Comparison of ENCODE assay signal across 12 cellular contexts in genomic region chr1:51644533-51645197, GRCh38. TPM values are rescaled to one million over a fixed set of nuclear protein-coding genes. Genes with fewer than 3 reads are reported as not detected.
A peak's percentile ranks its signal among the peaks of the same experiment; 100 is the strongest.
DNase-seq lines count a peak whose midpoint lies in the region; ATAC-seq and TF ChIP-seq lines count a peak whose summit lies in the region.
"Had no signal": no experiment of that assay in that cellular context is flagged by ENCODE, and none has a peak within 500 bp of the region (broad histone marks: within the 10 kb centered on the region; RNA-seq: fewer than 3 reads in every experiment).

No MANE protein-coding gene starts in this region.

- H3K4me1 ChIP-seq in A673 (ENCODE audit: insufficient read depth, low read length, poor library complexity, severe bottlenecking) (peaks cover 43% of the 10 kb centered on the region), HUES48 (ENCODE audit: control insufficient read depth, insufficient read depth, low read length) (peaks cover 29% of the 10 kb centered on the region), mammary epithelial cell (ENCODE audit: insufficient read depth, low read length) (peaks cover 13% of the 10 kb centered on the region), thyroid gland (peaks cover 6 to 10% of the 10 kb centered on the region in 2 donors)

- TF ChIP-seq CTCF in A673 (conservative IDR thresholded peaks at IDR 0.05; ENCODE audit: low read depth, low read length) (no peak), mammary epithelial cell (conservative IDR thresholded peaks at IDR 0.05 in 1 of 2, IDR thresholded peaks at IDR 0.05 in 1 of 2; ENCODE audit: extremely low read depth in 1 of 2, insufficient read depth in 1 of 2, low read depth in 1 of 2, low read length in 2 of 2) (no peak), thyroid gland (IDR thresholded peaks at IDR 0.05) (no peak)

- H4K20me1 ChIP-seq in mammary epithelial cell (ENCODE audit: insufficient read depth, low read length), result no peaks in the 10 kb centered on the region

- in situ Hi-C loops in mammary epithelial cell (cut with MboI; ENCODE audit: low sequenced_read_pairs in 2 of 2), result no loop called here

- peak overlapping the region; percentile 16 for H3K4me2 ChIP-seq in mammary epithelial cell (ENCODE audit: insufficient read depth, low read depth, low read length)

- H3K4me3 ChIP-seq in A673 (ENCODE audit: low read depth, low read length, poor library complexity, severe bottlenecking) (no peak overlapping the region), HUES48 (ENCODE audit: low read depth, low read length) (no peak overlapping the region), mammary epithelial cell (replicated peaks in 1 of 3; ENCODE audit: insufficient read depth in 1 of 3, low read depth in 2 of 3, low read length in 3 of 3) (no peak overlapping the region), thyroid gland (replicated peaks in 1 of 3) (no peak overlapping the region)

- 82% methylated on average over 9 of the region's 10 CpGs for WGBS in mammary epithelial cell (ENCODE audit: low coverage, missing lambda C conversion rate)
- WGBS in thyroid gland, 2 donors, result 78 to 80% methylated on average over 10 of the region's 10 CpGs

- POLR2A ChIA-PET in A673 (lab: Charles Lee; ENCODE audit: low non-redundant PET), result no interaction called here

- no TSS peak for BruUV-seq in A673 (replicated peaks; lab: Mats Ljungman, UMichigan)
- BruUV-seq in mammary epithelial cell (replicated peaks; lab: Mats Ljungman, UMichigan), result no TSS peak

- CTCF ChIA-PET in A673 (lab: Charles Lee), result no interaction called here
- CTCF ChIA-PET in mammary epithelial cell (lab: Charles Lee; ENCODE audit: low non-redundant PET), result no interaction called here

- H3K9me3 ChIP-seq in A673 (ENCODE audit: low read depth, low read length, poor library complexity, severe bottlenecking) (peaks cover 3% of the 10 kb centered on the region), HUES48 (ENCODE audit: control insufficient read depth, insufficient read depth, low read length) (no peaks in the 10 kb centered on the region), mammary epithelial cell (replicated peaks; ENCODE audit: insufficient read depth, low read length) (no peaks in the 10 kb centered on the region), thyroid gland (no peaks in the 10 kb centered on the region)

- H3K27me3 ChIP-seq in A673 (replicated peaks; ENCODE audit: insufficient read depth, low read depth, low read length, poor library complexity) (no peaks in the 10 kb centered on the region), HUES48 (ENCODE audit: control insufficient read depth, insufficient read depth, low read length) (no peaks in the 10 kb centered on the region), mammary epithelial cell (ENCODE audit: insufficient read depth, low read length) (no peaks in the 10 kb centered on the region), thyroid gland (no peaks in the 10 kb centered on the region)

- H3K36me3 ChIP-seq in A673 (ENCODE audit: insufficient read depth, low read length, poor library complexity, severe bottlenecking) (no peaks in the 10 kb centered on the region), HUES48 (ENCODE audit: control insufficient read depth, insufficient read depth, low read length) (no peaks in the 10 kb centered on the region), mammary epithelial cell (ENCODE audit: insufficient read depth, low read length) (no peaks in the 10 kb centered on the region), thyroid gland (no peaks in the 10 kb centered on the region)

- H3K27ac ChIP-seq in A673 (ENCODE audit: low read depth, low read length, poor library complexity, severe bottlenecking), result peak overlapping the region; percentile 31
- peak overlapping the region; percentile 46 for H3K27ac ChIP-seq in HUES48 (ENCODE audit: low read depth, low read length)
- no peak overlapping the region for H3K27ac ChIP-seq in mammary epithelial cell (ENCODE audit: insufficient read depth, low read depth, low read length)
- H3K27ac ChIP-seq in thyroid gland, result peak overlapping the region in 1 of 3 donors; percentile 42

- ATAC-seq in GM19397 (IDR thresholded peaks at IDR 0.05; ENCODE audit: unreplicated experiment), result no peak

- peak; percentile 69 for DNase-seq in A673 (ENCODE audit: low spot score)
- DNase-seq in mammary epithelial cell, result peak; percentile 64
- peak; percentile 37 for DNase-seq in kidney glomerular epithelial cell (lab: John Stamatoyannopoulos, UW)
- DNase-seq in thyroid gland, result no peak
- no peak for DNase-seq in NCI-H345 treated with DMSO at 0.1 percent for 48 hours (lab: John Stamatoyannopoulos, UW; ENCODE audit: unreplicated experiment)
- DNase-seq in T-helper 1 cell, result no peak
- DNase-seq: AML-193; immature natural killer cell; NCI-H187; stimulated activated CD8-positive, alpha-beta memory T cell treated with anti-CD3 and anti-CD28 coated beads, Interleukin-4, amount 100 ng/mL, for 48 hours had no signal

- no peak overlapping the region for H3K9ac ChIP-seq in HUES48 (ENCODE audit: low read depth, low read length)
- no peak overlapping the region for H3K9ac ChIP-seq in mammary epithelial cell (ENCODE audit: insufficient read depth, low read length)

- H3K79me2 ChIP-seq in mammary epithelial cell (ENCODE audit: insufficient read depth, low read length), result peaks cover 60% of the 10 kb centered on the region

- H2AFZ ChIP-seq in mammary epithelial cell (ENCODE audit: low read depth, low read length), result no peak overlapping the region

- no peak for TF ChIP-seq POLR2A in thyroid gland (IDR thresholded peaks at IDR 0.05)

- intact Hi-C loops in A673 (cut with micrococcal nuclease; ENCODE audit: unreplicated experiment) (no loop called here), mammary epithelial cell (cut with micrococcal nuclease) (no loop called here), thyroid gland (cut with DNase I) (no loop called here)

- dilution Hi-C loops in mammary epithelial cell (cut with HindIII; ENCODE audit: low sequenced_read_pairs), result no loop called here

RNA-seq across cellular contexts. Expression of gene OSBPL9, which starts 27.8 kb away (rescaled TPM):
- 62.4 and 73.7 TPM in 2 replicates for total RNA-seq in A673 (2021)
- total RNA-seq in mammary epithelial cell, result 10 to 100 TPM; 59.0 to 87.5 TPM
- polyA plus RNA-seq in mammary epithelial cell, result 42.2 TPM
- 129 TPM for polyA minus RNA-seq in mammary epithelial cell
- total RNA-seq in thyroid gland, result 100 to 1,000 TPM in 3 of 4 donors, 10 to 100 TPM in 1; 95.6 to 272 (median 128) TPM

Comparison
In these comparisons a context has a peak if more than half of its experiments do, and no peak if none do; other contexts are left out.
1. DNase-seq: peak in A673 (single experiment), mammary epithelial cell (single experiment) and kidney glomerular epithelial cell (single experiment); none in thyroid gland (0 of 2), NCI-H345 treated with DMSO at 0.1 percent for 48 hours (single experiment) and T-helper 1 cell (0 of 5).